Comparison of ENCODE assay signal across 8 cellular contexts in genomic region chr18:79068946-79069791, GRCh38. TPM values are rescaled to one million over a fixed set of nuclear protein-coding genes. Genes with fewer than 3 reads are reported as not detected.
A peak's percentile ranks its signal among the peaks of the same experiment; 100 is the strongest.
DNase-seq lines count a peak whose midpoint lies in the region; ATAC-seq and TF ChIP-seq lines count a peak whose summit lies in the region.

Gene ATP9B, plus strand, starts transcription at chr18:79069394. Its CDS starts 17 bp downstream, at chr18:79069411.

- peak within 1 kb of the TSS; percentile 98 to 100 (median 98) for H3K27ac Mint-ChIP-seq in CD8-positive, alpha-beta memory T cell
- peak within 1 kb of the TSS; percentile 96 for H3K27ac Mint-ChIP-seq in memory B cell

- no peaks in the 10 kb centered on the region for H3K9me3 ChIP-seq in CD8-positive, alpha-beta memory T cell (ENCODE audit: low read length)
- H3K9me3 ChIP-seq in effector memory CD4-positive, alpha-beta T cell (ENCODE audit: control insufficient read depth, low read length): no peaks in the 10 kb centered on the region

- CTCF ChIA-PET in CD8-positive, alpha-beta memory T cell (lab: Charles Lee): no interaction called here
- CTCF ChIA-PET in activated CD8-positive, alpha-beta memory T cell treated with anti-CD3 and anti-CD28 coated beads for 36 hours (lab: Charles Lee): no interaction called here

- DNase-seq in CD8-positive, alpha-beta memory T cell: peak; percentile 97 to 100 (median 99)
- DNase-seq in HL-60 (ENCODE audit: low read depth in 1 of 2, low spot score in 1 of 2) (peak; percentile 99 to 100), NOMO-1 (lab: John Stamatoyannopoulos, UW; ENCODE audit: unreplicated experiment in 2 of 2) (peak; percentile 96), memory B cell (ENCODE audit: low spot score in 2 of 2) (peak; percentile 100)
- DNase-seq in effector memory CD4-positive, alpha-beta T cell: peak; percentile 98 to 100 (median 99)
- DNase-seq in stimulated activated CD8-positive, alpha-beta memory T cell treated with anti-CD3 and anti-CD28 coated beads, Interleukin-12 subunit alpha, Interleukin-12 subunit beta, amount 100 ng/mL, for 24 hours (ENCODE audit: extremely low read depth): peak; percentile 93

- H3K36me3 Mint-ChIP-seq in CD8-positive, alpha-beta memory T cell: peaks cover 12 to 17% (median 14%) of the 10 kb centered on the region in 3 donors
- peaks cover 23% of the 10 kb centered on the region for H3K36me3 Mint-ChIP-seq in memory B cell

- H3K9me3 Mint-ChIP-seq in CD8-positive, alpha-beta memory T cell: no peaks in the 10 kb centered on the region
- peaks cover 21% of the 10 kb centered on the region for H3K9me3 Mint-ChIP-seq in memory B cell

- H3K4me1 ChIP-seq in CD8-positive, alpha-beta memory T cell (ENCODE audit: insufficient read depth, low read length): peaks cover 25% of the 10 kb centered on the region
- H3K4me1 ChIP-seq in effector memory CD4-positive, alpha-beta T cell (ENCODE audit: control insufficient read depth, insufficient read depth, low read length, poor library complexity, severe bottlenecking): no peaks in the 10 kb centered on the region

- H3K27me3 ChIP-seq in CD8-positive, alpha-beta memory T cell (ENCODE audit: insufficient read depth, low read length, poor library complexity, severe bottlenecking): no peaks in the 10 kb centered on the region
- no peaks in the 10 kb centered on the region for H3K27me3 ChIP-seq in HL-60 (ENCODE audit: insufficient read depth, poor library complexity, severe bottlenecking)
- no peaks in the 10 kb centered on the region for H3K27me3 ChIP-seq in effector memory CD4-positive, alpha-beta T cell (replicated peaks; ENCODE audit: control insufficient read depth, insufficient read depth, low read length, poor library complexity, severe bottlenecking)

- peak; percentile 83 for ATAC-seq in GM19455 (IDR thresholded peaks at IDR 0.05; ENCODE audit: unreplicated experiment)
- ATAC-seq in memory B cell (ENCODE audit: low read depth): peak; percentile 79

- H3K27me3 Mint-ChIP-seq in CD8-positive, alpha-beta memory T cell: peaks cover 0 to 6% of the 10 kb centered on the region in 2 donors
- H3K27me3 Mint-ChIP-seq in memory B cell: peaks cover 15% of the 10 kb centered on the region

- peak within 1 kb of the TSS; percentile 91 for H3K27ac ChIP-seq in CD8-positive, alpha-beta memory T cell (ENCODE audit: low read depth, low read length)
- H3K27ac ChIP-seq in HL-60 (replicated peaks): peak within 1 kb of the TSS; percentile 96
- H3K27ac ChIP-seq in effector memory CD4-positive, alpha-beta T cell (ENCODE audit: insufficient read depth, low read length, poor library complexity, severe bottlenecking): peak within 1 kb of the TSS; percentile 98

- POLR2A ChIA-PET in CD8-positive, alpha-beta memory T cell (lab: Charles Lee): interaction anchor here (1.2 kb wide), 1 partner anchor 611 kb away, joined by 3 read pairs; no protein-coding TSS in a partner anchor
- POLR2A ChIA-PET in activated CD8-positive, alpha-beta memory T cell treated with anti-CD3 and anti-CD28 coated beads for 36 hours (lab: Charles Lee): interaction anchor here (1.2 kb wide), 1 partner anchor 610 kb away, joined by 3 read pairs; no protein-coding TSS in a partner anchor

- peak within 1 kb of the TSS; percentile 66 for H3K4me3 ChIP-seq in CD8-positive, alpha-beta memory T cell (ENCODE audit: low read length)
- peak within 1 kb of the TSS; percentile 70 for H3K4me3 ChIP-seq in HL-60 (replicated peaks; ENCODE audit: insufficient read depth, low read length)
- peak within 1 kb of the TSS; percentile 88 for H3K4me3 ChIP-seq in effector memory CD4-positive, alpha-beta T cell (ENCODE audit: insufficient read depth, low read depth, low read length, poor library complexity, severe bottlenecking)

- H3K36me3 ChIP-seq in CD8-positive, alpha-beta memory T cell (ENCODE audit: insufficient read depth, low read length): no peaks in the 10 kb centered on the region
- H3K36me3 ChIP-seq in effector memory CD4-positive, alpha-beta T cell (ENCODE audit: control insufficient read depth, insufficient read depth, low read length): no peaks in the 10 kb centered on the region

- H3K4me1 Mint-ChIP-seq in CD8-positive, alpha-beta memory T cell: peaks cover 45 to 58% (median 55%) of the 10 kb centered on the region in 3 donors
- peaks cover 25% of the 10 kb centered on the region for H3K4me1 Mint-ChIP-seq in memory B cell

- H3K4me3 Mint-ChIP-seq in CD8-positive, alpha-beta memory T cell: peak within 1 kb of the TSS; percentile 91 to 96 (median 92)
- peak within 1 kb of the TSS; percentile 83 for H3K4me3 Mint-ChIP-seq in memory B cell

- TF ChIP-seq CTCF in HL-60 (IDR thresholded peaks at IDR 0.05; ENCODE audit: insufficient read depth, low read length): no peak

RNA-seq across cellular contexts. Expression of gene ATP9B, which starts in this region (rescaled TPM):
- 10 to 100 TPM; 22.0 to 22.4 TPM for total RNA-seq in CD8-positive, alpha-beta memory T cell
- 23.4 TPM for polyA plus RNA-seq in CD8-positive, alpha-beta memory T cell
- 10 to 100 TPM; 19.6 to 20.4 TPM for total RNA-seq in activated CD8-positive, alpha-beta memory T cell treated with anti-CD3 and anti-CD28 coated beads for 36 hours

Comparison
In these comparisons a context has a peak if more than half of its experiments do, and no peak if none do; other contexts are left out.
1. Peak in every context shown above with its lines: DNase-seq, ATAC-seq, H3K4me3 ChIP-seq and H3K27ac ChIP-seq.